22 cellular contexts compared by ENCODE assay signal in genomic region chrX:39338583-39338982, GRCh38.
"Had no signal": no experiment of that assay in that cellular context is flagged by ENCODE, and none has a peak within 500 bp of the region (broad histone marks: within the 10 kb centered on the region; RNA-seq: fewer than 3 reads in every experiment).

No MANE protein-coding gene starts in this region.

- H3K36me3 Mint-ChIP-seq: naive B cell; stimulated activated memory B cell treated with anti-CD40 and anti-IgM and Interleukin-4, amounts not matched to agents 10 μg/mL and 1 μg/mL and 100 μg/mL, for 72 hours had no signal

- H3K36me3 ChIP-seq: colonic mucosa, prostate gland, right lobe of liver, spleen, transverse colon had no signal

- H3K27ac ChIP-seq: colonic mucosa, hepatocyte, parathyroid adenoma, right lobe of liver, spleen, testis, transverse colon had no signal

- H3K27me3 Mint-ChIP-seq: naive B cell; stimulated activated naive CD8-positive, alpha-beta T cell treated with anti-CD3 and anti-CD28 coated beads, Interleukin-15, amount 100 ng/mL, for 72 hours had no signal

- DNase-seq: colonic mucosa; dermis blood vessel endothelial cell; endodermal cell; foreskin melanocyte; head of caudate nucleus; kidney glomerular epithelial cell; mesendoderm; naive B cell; nephron progenitor cell; retina; right lobe of liver; spleen; stimulated activated CD4-positive, alpha-beta T cell treated with anti-CD3 and anti-CD28 coated beads, Interleukin-15, amount 100 ng/mL, for 24 hours; stimulated activated CD4-positive, alpha-beta T cell treated with anti-CD3 and anti-CD28 coated beads, Interleukin-1b, Interleukin-23, amount 100 ng/mL, for 48 hours; stimulated activated CD4-positive, alpha-beta T cell treated with anti-CD3 and anti-CD28 coated beads, Interleukin-4, amount 100 ng/mL, for 24 hours; stimulated activated naive CD8-positive, alpha-beta T cell treated with anti-CD3 and anti-CD28 coated beads, Interleukin-15, amount 100 ng/mL, for 72 hours; testis; transverse colon had no signal

- H3K4me3 Mint-ChIP-seq: endodermal cell; nephron progenitor cell; stimulated activated memory B cell treated with anti-CD40 and anti-IgM and Interleukin-4, amounts not matched to agents 10 μg/mL and 1 μg/mL and 100 μg/mL, for 72 hours; stimulated activated naive CD8-positive, alpha-beta T cell treated with anti-CD3 and anti-CD28 coated beads, Interleukin-15, amount 100 ng/mL, for 72 hours had no signal

- H3K9me3 Mint-ChIP-seq: stimulated activated memory B cell treated with anti-CD40 and anti-IgM and Interleukin-4, amounts not matched to agents 10 μg/mL and 1 μg/mL and 100 μg/mL, for 72 hours had no signal

- H3K4me3 ChIP-seq: colonic mucosa, hepatocyte, prostate gland, right lobe of liver, spleen, testis, transverse colon had no signal

- H3K27me3 ChIP-seq: colonic mucosa, hepatocyte, right lobe of liver, testis, transverse colon had no signal

- H3K4me1 ChIP-seq: colonic mucosa, parathyroid adenoma, prostate gland, right lobe of liver, testis had no signal

- H3K9me3 ChIP-seq: colonic mucosa, prostate gland, right lobe of liver, spleen, testis, transverse colon had no signal

- ATAC-seq: right lobe of liver; stimulated activated memory B cell treated with anti-CD40 and anti-IgM and Interleukin-4, amounts not matched to agents 10 μg/mL and 1 μg/mL and 100 μg/mL, for 72 hours; stimulated activated naive CD8-positive, alpha-beta T cell treated with anti-CD3 and anti-CD28 coated beads, Interleukin-15, amount 100 ng/mL, for 72 hours had no signal

- H3K27ac Mint-ChIP-seq: endodermal cell; nephron progenitor cell; stimulated activated memory B cell treated with anti-CD40 and anti-IgM and Interleukin-4, amounts not matched to agents 10 μg/mL and 1 μg/mL and 100 μg/mL, for 72 hours; stimulated activated naive CD8-positive, alpha-beta T cell treated with anti-CD3 and anti-CD28 coated beads, Interleukin-15, amount 100 ng/mL, for 72 hours had no signal
